In genomic region chr1:236603896-236604217, GRCh38 we compare ENCODE assay signal across 8 cellular contexts.
DNase-seq lines count a peak whose midpoint lies in the region; ATAC-seq and TF ChIP-seq lines count a peak whose summit lies in the region.

No MANE protein-coding gene starts in this region.

- no peaks in the 10 kb centered on the region for H3K9me3 Mint-ChIP-seq in activated naive CD8-positive, alpha-beta T cell treated with anti-CD3 and anti-CD28 coated beads, Interleukin-2, amount 50 U/mL, for 24 hours

- peak overlapping the region; percentile 67 for H3K27ac ChIP-seq in HL-60 (replicated peaks)
- peak overlapping the region; percentile 20 for H3K27ac ChIP-seq in substantia nigra (ENCODE audit: low read depth, low read length, poor library complexity, severe bottlenecking)

- DNase-seq in stimulated activated CD8-positive, alpha-beta memory T cell treated with anti-CD3 and anti-CD28 coated beads, Interleukin-7, amount 100 ng/mL, for 24 hours (ENCODE audit: low read depth), result peak; percentile 0
- DNase-seq in stimulated activated CD8-positive, alpha-beta memory T cell treated with anti-CD3 and anti-CD28 coated beads, Interleukin-4, amount 100 ng/mL, for 48 hours, result no peak
- DNase-seq in HL-60 (ENCODE audit: low read depth in 1 of 2, low spot score in 1 of 2), result peak; percentile 13 to 35
- DNase-seq in activated naive CD8-positive, alpha-beta T cell treated with anti-CD3 and anti-CD28 coated beads, Interleukin-2, amount 50 U/mL, for 24 hours, result peak; percentile 10
- peak; percentile 48 for DNase-seq in iris pigment epithelial cell (ENCODE audit: low read depth)
- DNase-seq in substantia nigra (lab: John Stamatoyannopoulos, UW), result no peak
- DNase-seq in NCI-H2107 treated with DMSO at 0.1 percent for 48 hours (lab: John Stamatoyannopoulos, UW; ENCODE audit: unreplicated experiment), result no peak

- peaks cover 10% of the 10 kb centered on the region for H3K27me3 Mint-ChIP-seq in activated naive CD8-positive, alpha-beta T cell treated with anti-CD3 and anti-CD28 coated beads, Interleukin-2, amount 50 U/mL, for 24 hours

- H3K27ac Mint-ChIP-seq in activated naive CD8-positive, alpha-beta T cell treated with anti-CD3 and anti-CD28 coated beads, Interleukin-2, amount 50 U/mL, for 24 hours, result peak overlapping the region; percentile 93

- TF ChIP-seq CTCF in HL-60 (IDR thresholded peaks at IDR 0.05; ENCODE audit: insufficient read depth, low read length), result no peak

- peaks cover 24% of the 10 kb centered on the region for H3K4me1 Mint-ChIP-seq in activated naive CD8-positive, alpha-beta T cell treated with anti-CD3 and anti-CD28 coated beads, Interleukin-2, amount 50 U/mL, for 24 hours

- peaks cover 47% of the 10 kb centered on the region for H3K36me3 Mint-ChIP-seq in activated naive CD8-positive, alpha-beta T cell treated with anti-CD3 and anti-CD28 coated beads, Interleukin-2, amount 50 U/mL, for 24 hours (ENCODE audit: low read depth)

- H3K4me3 Mint-ChIP-seq in activated naive CD8-positive, alpha-beta T cell treated with anti-CD3 and anti-CD28 coated beads, Interleukin-2, amount 50 U/mL, for 24 hours, result peak overlapping the region; percentile 96

- H3K27me3 ChIP-seq in HL-60 (ENCODE audit: insufficient read depth, poor library complexity, severe bottlenecking), result no peaks in the 10 kb centered on the region

- H3K4me3 ChIP-seq in HL-60 (replicated peaks; ENCODE audit: insufficient read depth, low read length), result peak overlapping the region; percentile 99

- no peak for ATAC-seq in activated naive CD8-positive, alpha-beta T cell treated with anti-CD3 and anti-CD28 coated beads, Interleukin-2, amount 50 U/mL, for 24 hours
- ATAC-seq in HG02798 (IDR thresholded peaks at IDR 0.05; ENCODE audit: poor library complexity, unreplicated experiment), result no peak

Comparison
In these comparisons a context has a peak if more than half of its experiments do, and no peak if none do; other contexts are left out.
1. DNase-seq: peak in stimulated activated CD8-positive, alpha-beta memory T cell treated with anti-CD3 and anti-CD28 coated beads, Interleukin-7, amount 100 ng/mL, for 24 hours (single experiment), HL-60 (2 of 2), activated naive CD8-positive, alpha-beta T cell treated with anti-CD3 and anti-CD28 coated beads, Interleukin-2, amount 50 U/mL, for 24 hours (single experiment) and iris pigment epithelial cell (single experiment); none in stimulated activated CD8-positive, alpha-beta memory T cell treated with anti-CD3 and anti-CD28 coated beads, Interleukin-4, amount 100 ng/mL, for 48 hours (single experiment), substantia nigra (0 of 49) and NCI-H2107 treated with DMSO at 0.1 percent for 48 hours (single experiment).